18 cellular contexts compared by ENCODE assay signal in genomic region chr20:47600967-47601547, GRCh38.
"Had no signal": no experiment of that assay in that cellular context is flagged by ENCODE, and none has a peak within 500 bp of the region (broad histone marks: within the 10 kb centered on the region; RNA-seq: fewer than 3 reads in every experiment).

No MANE protein-coding gene starts in this region.

- H3K4me3 ChIP-seq: adrenal gland, gastrocnemius medialis, heart left ventricle, lung, pancreas, sigmoid colon, thoracic aorta had no signal

- H3K27me3 Mint-ChIP-seq: activated CD4-positive, alpha-beta memory T cell treated with anti-CD3 and anti-CD28 coated beads, Interleukin-2, amount 10 ng/mL, durations not matched to agents 7 days and 5 days had no signal

- H3K9me3 ChIP-seq: adrenal gland, gastrocnemius medialis, pancreas, sigmoid colon, thoracic aorta had no signal

- FAIRE-seq: pancreas had no signal

- H3K4me3 Mint-ChIP-seq: activated CD4-positive, alpha-beta memory T cell treated with anti-CD3 and anti-CD28 coated beads, Interleukin-2, amount 10 ng/mL, durations not matched to agents 7 days and 5 days; immature natural killer cell had no signal

- H3K9me3 Mint-ChIP-seq: activated CD4-positive, alpha-beta memory T cell treated with anti-CD3 and anti-CD28 coated beads, Interleukin-2, amount 10 ng/mL, durations not matched to agents 7 days and 5 days; immature natural killer cell had no signal

- H3K36me3 Mint-ChIP-seq: immature natural killer cell had no signal

- H3K27me3 ChIP-seq: adrenal gland, gastrocnemius medialis, heart left ventricle, pancreas, sigmoid colon had no signal

- H3K27ac ChIP-seq: adrenal gland, heart left ventricle, pancreas, sigmoid colon, thoracic aorta, WERI-Rb-1 had no signal

- H3K27ac Mint-ChIP-seq: activated CD4-positive, alpha-beta memory T cell treated with anti-CD3 and anti-CD28 coated beads, Interleukin-2, amount 10 ng/mL, durations not matched to agents 7 days and 5 days had no signal

- ATAC-seq: gastrocnemius medialis, heart left ventricle, left cardiac atrium, pancreas had no signal

- DNase-seq: activated CD4-positive, alpha-beta memory T cell treated with anti-CD3 and anti-CD28 coated beads, Interleukin-2, amount 10 ng/mL, durations not matched to agents 7 days and 5 days; activated CD4-positive, alpha-beta T cell treated with anti-CD3 and anti-CD28 coated beads for 4 hours; activated CD8-positive, alpha-beta memory T cell treated with anti-CD3 and anti-CD28 coated beads, Interleukin-2, amount 50 U/mL, for 4 hours; activated naive CD4-positive, alpha-beta T cell treated with Interleukin-2 at 50 U/mL for 16 hours; adrenal gland; erythroblast; gastrocnemius medialis; heart left ventricle; immature natural killer cell; left cardiac atrium; midbrain; pancreas; sigmoid colon; stimulated activated CD4-positive, alpha-beta T cell treated with anti-CD3 and anti-CD28 coated beads, Interleukin-1b, Interleukin-23, amount 100 ng/mL, for 48 hours; T1000; WERI-Rb-1 had no signal

- H3K36me3 ChIP-seq: adrenal gland, gastrocnemius medialis, pancreas, sigmoid colon, thoracic aorta, WERI-Rb-1 had no signal
